In genomic region chr5:65624025-65624569, GRCh38 we compare ENCODE assay signal across 8 cellular contexts. TPM values are rescaled to one million over a fixed set of nuclear protein-coding genes. Genes with fewer than 3 reads are reported as not detected.
A peak's percentile ranks its signal among the peaks of the same experiment; 100 is the strongest.
DNase-seq lines count a peak whose midpoint lies in the region; ATAC-seq and TF ChIP-seq lines count a peak whose summit lies in the region.

TSS of gene TRIM23 (minus strand) at chr5:65624333. CDS start at chr5:65624274, 59 bp downstream.

- peak within 1 kb of the TSS; percentile 81 for H3K4me3 ChIP-seq in GM06990 (replicated peaks; ENCODE audit: low read depth, low read length)

- no peaks in the 10 kb centered on the region for H3K9me3 Mint-ChIP-seq in HFFc6
- no peaks in the 10 kb centered on the region for H3K9me3 Mint-ChIP-seq in activated naive CD4-positive, alpha-beta T cell treated with anti-CD3 and anti-CD28 coated beads for 36 hours

- CTCF ChIA-PET in activated naive CD4-positive, alpha-beta T cell treated with anti-CD3 and anti-CD28 coated beads for 36 hours (lab: Charles Lee), result interaction anchor here (0.7 to 1.0 kb wide), 2 partner anchors 12 to 306 kb away, joined by 3 to 4 read pairs; no protein-coding TSS in a partner anchor

- H3K36me3 ChIP-seq in GM06990 (ENCODE audit: control insufficient read depth, insufficient read depth, low read length), result no peaks in the 10 kb centered on the region; the same call in none of the 2 replicates

- in situ Hi-C loops in SK-MEL-5 (cut with HindIII; ENCODE audit: low pct_unique_long_range_greater_than_20kb, low sequenced_read_pairs), result no loop called here

- no peaks in the 10 kb centered on the region for H3K27me3 Mint-ChIP-seq in HFFc6 (ENCODE audit: insufficient read depth)
- H3K27me3 Mint-ChIP-seq in activated naive CD4-positive, alpha-beta T cell treated with anti-CD3 and anti-CD28 coated beads for 36 hours (ENCODE audit: low read depth), result no peaks in the 10 kb centered on the region

- intact Hi-C loops in activated naive CD4-positive, alpha-beta T cell treated with anti-CD3 and anti-CD28 coated beads for 36 hours (cut with micrococcal nuclease), result loop anchor here (1.0 to 10.0 kb wide), 6 partner anchors 61 to 1201 kb away; partner anchors contain the start of genes CENPK, PPWD1 and SREK1

- peak; percentile 100 for ATAC-seq in omental fat pad (ENCODE audit: low FRiP score)

- H3K27me3 ChIP-seq in GM06990 (replicated peaks; ENCODE audit: control insufficient read depth, insufficient read depth, low read length), result no peaks in the 10 kb centered on the region

- H3K36me3 Mint-ChIP-seq in HFFc6 (ENCODE audit: low read depth), result peaks cover 10% of the 10 kb centered on the region
- H3K36me3 Mint-ChIP-seq in activated naive CD4-positive, alpha-beta T cell treated with anti-CD3 and anti-CD28 coated beads for 36 hours (ENCODE audit: low read depth), result peaks cover 5% of the 10 kb centered on the region

- DNase-seq in GM06990 (ENCODE audit: extremely low read depth, insufficient read length), result peak; percentile 93
- DNase-seq in HFFc6, result peak; percentile 91
- DNase-seq in NAMALWA (ENCODE audit: low spot score), result peak; percentile 96
- DNase-seq in SK-MEL-5 (ENCODE audit: low read depth, low spot score), result peak; percentile 91
- DNase-seq in activated naive CD4-positive, alpha-beta T cell treated with anti-CD3 and anti-CD28 coated beads for 36 hours, result peak; percentile 94
- DNase-seq in glomerular endothelial cell (ENCODE audit: extremely low read depth, low read depth, low spot score), result peak; percentile 66
- DNase-seq in omental fat pad (ENCODE audit: low spot score), result peak; percentile 55

- peak within 1 kb of the TSS; percentile 74 for H3K27ac ChIP-seq in temporal lobe (ENCODE audit: low read depth, low read length)

- peak within 1 kb of the TSS; percentile 96 for H3K27ac Mint-ChIP-seq in HFFc6
- peak within 1 kb of the TSS; percentile 94 for H3K27ac Mint-ChIP-seq in activated naive CD4-positive, alpha-beta T cell treated with anti-CD3 and anti-CD28 coated beads for 36 hours

- H3K4me1 Mint-ChIP-seq in HFFc6 (ENCODE audit: low read depth), result peaks cover 32% of the 10 kb centered on the region
- peaks cover 50% of the 10 kb centered on the region for H3K4me1 Mint-ChIP-seq in activated naive CD4-positive, alpha-beta T cell treated with anti-CD3 and anti-CD28 coated beads for 36 hours (ENCODE audit: low read depth)

- peak within 1 kb of the TSS; percentile 100 for H3K4me3 Mint-ChIP-seq in HFFc6
- H3K4me3 Mint-ChIP-seq in activated naive CD4-positive, alpha-beta T cell treated with anti-CD3 and anti-CD28 coated beads for 36 hours, result peak within 1 kb of the TSS; percentile 99

- no peak for TF ChIP-seq CTCF in GM06990 (IDR thresholded peaks at IDR 0.05; ENCODE audit: insufficient read depth, low read length, poor library complexity, severe bottlenecking)
- peak; percentile 16; the same call in 1 of the 2 replicates for TF ChIP-seq CTCF in HFFc6 (IDR thresholded peaks at IDR 0.05)
- no peak for TF ChIP-seq CTCF in omental fat pad (IDR thresholded peaks at IDR 0.05)

RNA-seq across cellular contexts. Expression of gene TRIM23, which starts in this region (rescaled TPM):
- 10 to 100 TPM; 13.1 to 18.0 (median 15.9) TPM for total RNA-seq in HFFc6 (2021; fragmentation: NEBNext Ultra II Directional; extraction: Animal tissue kit (Norgen Biotek cat#: 25700))
- 16.5 and 19.7 TPM in 2 replicates for total RNA-seq in SK-MEL-5 (2014; rRNA removed; shearing (Covaris generic))
- 5.7 and 8.3 TPM in 2 replicates for polyA plus RNA-seq in SK-MEL-5 (2015; cell fraction: cytosol; rRNA removed)
- 10.8 and 13.8 TPM in 2 replicates for polyA plus RNA-seq in SK-MEL-5 (2015; cell fraction: nucleus; rRNA removed)
- total RNA-seq in activated naive CD4-positive, alpha-beta T cell treated with anti-CD3 and anti-CD28 coated beads for 36 hours, result 1 to 10 TPM; 6.2 to 7.1 TPM
- total RNA-seq in glomerular endothelial cell (3.7 and 6.9 TPM in 2 replicates), omental fat pad (10 to 100 TPM in 3 of 4 donors, 1 to 10 TPM in 1; 9.1 to 19.4 (median 14.6) TPM), temporal lobe (64.7 TPM)

Comparison
In these comparisons a context has a peak if more than half of its experiments do, and no peak if none do; other contexts are left out.
1. Peak in every context shown above with its lines: DNase-seq, ATAC-seq, H3K4me3 ChIP-seq and H3K27ac ChIP-seq.